ENCODE assay signal across 8 cellular contexts in genomic region chr5:78677777-78678668, GRCh38. TPM values are rescaled to one million over a fixed set of nuclear protein-coding genes. Genes with fewer than 3 reads are reported as not detected.
DNase-seq lines count a peak whose midpoint lies in the region; ATAC-seq and TF ChIP-seq lines count a peak whose summit lies in the region.

No MANE protein-coding gene starts in this region.

- intact Hi-C loops in testis (cut with DNase I; ENCODE audit: low total_unique reads) (no loop called here), spleen (cut with DNase I; ENCODE audit: low total_unique reads) (no loop called here)

- TF ChIP-seq POLR2A in testis (IDR thresholded peaks at IDR 0.05): no peak
- TF ChIP-seq POLR2A in spleen (IDR thresholded peaks at IDR 0.05): no peak

- TF ChIP-seq CTCF in GM20000 (IDR thresholded peaks at IDR 0.05; ENCODE audit: extremely low read depth, missing control alignments) (no peak), testis (IDR thresholded peaks at IDR 0.05) (no peak), spleen (IDR thresholded peaks at IDR 0.05 in 8 of 11, conservative IDR thresholded peaks at IDR 0.05 in 3 of 11) (no peak)

- H3K27ac ChIP-seq in testis (peak overlapping the region; percentile 3 to 27), spleen (no peak overlapping the region)

- H3K27me3 ChIP-seq in testis (no peaks in the 10 kb centered on the region), spleen (replicated peaks in 1 of 7) (peaks cover 0 to 3% (median 0%) of the 10 kb centered on the region in 7 donors)

- no peaks in the 10 kb centered on the region for H3K9me3 ChIP-seq in testis
- no peaks in the 10 kb centered on the region for H3K9me3 ChIP-seq in spleen

- DNase-seq in GM20000 (ENCODE audit: low spot score) (peak; percentile 18), RPMI7951 (ENCODE audit: low read depth) (peak; percentile 96), glomerular visceral epithelial cell (ENCODE audit: extremely low spot score) (peak; percentile 78), testis (peak; percentile 47), spleen (no peak), NCI-H526 (lab: John Stamatoyannopoulos, UW) (no peak)

- H3K4me1 ChIP-seq in testis: no peaks in the 10 kb centered on the region
- no peaks in the 10 kb centered on the region for H3K4me1 ChIP-seq in spleen

- H3K4me3 ChIP-seq in testis (no peak overlapping the region), spleen (no peak overlapping the region)

- no peaks in the 10 kb centered on the region for H3K36me3 ChIP-seq in testis (ENCODE audit: low read depth, missing control alignments)
- no peaks in the 10 kb centered on the region for H3K36me3 ChIP-seq in spleen

- no peak for ATAC-seq in HG02642 (IDR thresholded peaks at IDR 0.05; ENCODE audit: poor library complexity, unreplicated experiment)
- no peak for ATAC-seq in GM21528 (IDR thresholded peaks at IDR 0.05; ENCODE audit: low FRiP score, unreplicated experiment)

- WGBS in testis, 2 donors: 47 to 51% methylated on average over 6 of the region's 6 CpGs
- WGBS in spleen, 5 donors: 74 to 83% (median 77%) methylated on average over 6 of the region's 6 CpGs

RNA-seq across cellular contexts. Expression of gene LHFPL2, which starts 29.5 kb away (rescaled TPM):
- 35.1 and 38.2 TPM in 2 replicates for total RNA-seq in RPMI7951 (2014; rRNA removed; shearing (Covaris generic))
- total RNA-seq in testis (10 to 100 TPM; 42.8 to 48.6 TPM), spleen (10 to 100 TPM in 4 of 7 donors, 1 to 10 TPM in 3; 8.4 to 14.6 (median 10.1) TPM)
- polyA plus RNA-seq in testis (ENCODE audit: insufficient read depth, low read depth, low replicate concordance) (24.8 TPM), spleen (1 to 10 TPM; 4.8 to 9.6 (median 6.2) TPM)

Comparison
In these comparisons a context has a peak if more than half of its experiments do, and no peak if none do; other contexts are left out.
1. DNase-seq: peak in GM20000 (single experiment), RPMI7951 (single experiment), glomerular visceral epithelial cell (single experiment) and testis (single experiment); none in spleen (single experiment) and NCI-H526 (0 of 2).
2. H3K27ac ChIP-seq: peak in testis (2 of 2); none in spleen (0 of 8).